In the genomic region with DNA sequence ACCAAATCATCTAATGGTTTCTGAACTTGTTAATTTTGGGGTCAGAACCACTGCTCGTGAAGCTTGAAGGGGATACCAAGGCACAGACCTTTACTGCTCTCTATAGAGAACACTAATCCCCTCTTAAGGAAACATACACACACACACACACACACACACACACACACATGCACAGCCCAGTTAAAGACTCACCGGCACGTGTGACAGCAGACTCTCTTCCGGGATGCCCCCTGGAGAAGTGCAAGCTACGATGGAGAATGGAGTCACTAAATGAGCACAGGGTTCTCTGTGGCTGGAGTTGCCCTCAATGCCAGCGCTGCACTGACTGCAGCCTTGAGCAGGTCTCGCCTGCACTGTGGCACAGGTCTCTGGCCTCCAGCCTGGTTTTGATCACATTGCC, we compare ENCODE assay signal across 22 cellular contexts.
"Had no signal": no experiment of that assay in that cellular context is flagged by ENCODE, and none has a peak within 500 bp of the region (broad histone marks: within the 10 kb centered on the region; RNA-seq: fewer than 3 reads in every experiment).

No MANE protein-coding gene starts in this region.

- H3K4me1 Mint-ChIP-seq: mesothelial cell of epicardium, naive B cell had no signal

- H3K4me3 ChIP-seq: colonic mucosa, esophagus muscularis mucosa, gastroesophageal sphincter, heart right ventricle, lower lobe of right lung, mucosa of descending colon had no signal

- ATAC-seq: effector memory CD8-positive, alpha-beta T cell; foreskin keratinocyte; gastroesophageal sphincter; heart right ventricle; left cardiac atrium; left lobe of liver; left ventricle myocardium superior; mucosa of descending colon had no signal

- H3K9me3 ChIP-seq: colonic mucosa had no signal

- H3K27me3 ChIP-seq: colonic mucosa, esophagus muscularis mucosa, foreskin keratinocyte, gastroesophageal sphincter, heart right ventricle had no signal

- H3K27ac ChIP-seq: colonic mucosa, esophagus muscularis mucosa, foreskin keratinocyte, gastroesophageal sphincter, heart right ventricle, lower lobe of right lung had no signal

- H3K4me1 ChIP-seq: colonic mucosa, esophagus muscularis mucosa, foreskin keratinocyte, gastroesophageal sphincter, heart right ventricle, lower lobe of right lung had no signal

- H3K27me3 Mint-ChIP-seq: dendritic cell treated with granulocyte-macrophage colony-stimulating factor and Interleukin-4, amounts not matched to agents 40 ng/mL and 50 ng/mL, for 4 days; effector memory CD8-positive, alpha-beta T cell; naive B cell had no signal

- H3K4me3 Mint-ChIP-seq: dendritic cell treated with granulocyte-macrophage colony-stimulating factor and Interleukin-4, amounts not matched to agents 40 ng/mL and 50 ng/mL, for 4 days; effector memory CD8-positive, alpha-beta T cell; mesothelial cell of epicardium; naive B cell had no signal

- DNase-seq: colonic mucosa; cortex of kidney; effector CD8-positive, alpha-beta T cell; effector memory CD8-positive, alpha-beta T cell; foreskin keratinocyte; heart right ventricle; hippocampal formation; left cardiac atrium; left ventricle myocardium superior; lower lobe of right lung; mesenchymal stem cell; mucosa of descending colon; naive B cell had no signal

- H3K36me3 ChIP-seq: colonic mucosa, esophagus muscularis mucosa, gastroesophageal sphincter, heart right ventricle, lower lobe of right lung had no signal

- H3K27ac Mint-ChIP-seq: dendritic cell treated with granulocyte-macrophage colony-stimulating factor and Interleukin-4, amounts not matched to agents 40 ng/mL and 50 ng/mL, for 4 days; effector memory CD8-positive, alpha-beta T cell; mesothelial cell of epicardium; naive B cell had no signal

- FAIRE-seq: endothelial cell of umbilical vein, frontal cortex, islet of Langerhans, keratinocyte had no signal
